ENCODE assay signal across 31 cellular contexts in the genomic region with DNA sequence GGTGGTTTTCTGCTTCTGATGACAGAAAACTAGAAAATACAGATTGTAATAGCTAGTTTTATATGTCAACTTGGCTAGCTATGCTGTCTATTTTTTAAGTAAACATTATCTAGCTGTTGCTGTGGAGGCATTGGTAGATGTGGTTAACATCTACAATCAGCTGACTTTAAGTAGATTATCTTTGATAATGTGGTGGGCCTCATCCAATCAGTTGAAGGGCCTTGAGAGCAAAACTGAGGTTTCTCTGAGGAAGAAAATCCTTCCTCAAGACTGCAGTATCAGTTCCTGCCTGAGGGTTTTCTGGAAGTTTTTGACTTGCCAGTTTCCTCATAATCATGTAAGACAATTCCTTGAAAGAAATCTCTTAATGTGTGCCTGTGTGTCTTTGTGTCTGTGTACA.
A peak's percentile ranks its signal among the peaks of the same experiment; 100 is the strongest.
DNase-seq lines count a peak whose midpoint lies in the region; ATAC-seq, FAIRE-seq and TF ChIP-seq lines count a peak whose summit lies in the region.
"Had no signal": no experiment of that assay in that cellular context is flagged by ENCODE, and none has a peak within 500 bp of the region (broad histone marks: within the 10 kb centered on the region; RNA-seq: fewer than 3 reads in every experiment).

No MANE protein-coding gene starts in this region.

- no peak for TF ChIP-seq RAD21 in K562 (CRISPR knock-in tag; conservative IDR thresholded peaks at IDR 0.05 in 1 of 2, IDR thresholded peaks at IDR 0.05 in 1 of 2)

- POLR2A ChIA-PET in HEK293 (lab: Yijun Ruan, JAX) = no interaction called here
- POLR2A ChIA-PET in K562 (lab: Yijun Ruan, JAX) = no interaction called here

- CTCF ChIA-PET in HEK293 (lab: Yijun Ruan, JAX) = interaction anchor here (0.6 kb wide), 1 partner anchor 60 kb away, joined by 3 read pairs; no protein-coding TSS in a partner anchor
- CTCF ChIA-PET in K562 (lab: Yijun Ruan, JAX; ENCODE audit: low intra/inter-chr PET ratio) = no interaction called here

- H4K20me1 ChIP-seq in K562 (replicated peaks; ENCODE audit: control insufficient read depth, insufficient read depth, low read length) = no peaks in the 10 kb centered on the region
- H4K20me1 ChIP-seq: BLaER1; BLaER1 treated with 17β-estradiol and CSF1 and Interleukin-3, amounts not matched to agents 10 nM and 100 nM had no signal

- H3K4me3 ChIP-seq in HEK293 (ENCODE audit: low read depth, low read length) = no peak overlapping the region
- no peak overlapping the region for H3K4me3 ChIP-seq in K562
- H3K4me3 ChIP-seq: A549; BLaER1; BLaER1 treated with 17β-estradiol and CSF1 and Interleukin-3, amounts not matched to agents 10 nM and 100 nM had no signal

- H3K79me2 ChIP-seq in K562 (ENCODE audit: control insufficient read depth, insufficient read depth, low read length) = no peaks in the 10 kb centered on the region

- H3K9me3 ChIP-seq in HEK293 (ENCODE audit: control insufficient read depth, insufficient read depth, low read depth, low read length) (no peaks in the 10 kb centered on the region), K562 (replicated peaks; ENCODE audit: control insufficient read depth, insufficient read depth, low read depth, low read length) (no peaks in the 10 kb centered on the region)
- H3K9me3 ChIP-seq: A549; BE2C; BLaER1; BLaER1 treated with 17β-estradiol and CSF1 and Interleukin-3, amounts not matched to agents 10 nM and 100 nM; Caco-2 had no signal

- no peak for ATAC-seq in K562
- ATAC-seq: A549; CD8-positive, alpha-beta T cell had no signal

- H3K27ac ChIP-seq in HEK293 (ENCODE audit: extremely low read depth, low read depth, low read length) = no peak overlapping the region
- H3K27ac ChIP-seq in K562 (ENCODE audit: extremely low read depth, low read depth, low read length) = no peak overlapping the region
- H3K27ac ChIP-seq: 22Rv1; A549; BLaER1; BLaER1 treated with 17β-estradiol and CSF1 and Interleukin-3, amounts not matched to agents 10 nM and 100 nM; C4-2B had no signal

- TF ChIP-seq CTCF in HEK293 (tag by site-specific recombination; IDR thresholded peaks at IDR 0.05) (no peak), K562 (IDR thresholded peaks at IDR 0.05 in 2 of 3, conservative IDR thresholded peaks at IDR 0.05 in 1 of 3; ENCODE audit: insufficient read depth in 2 of 3, low read depth in 1 of 3, low read length in 3 of 3) (no peak)

- in situ Hi-C loops in K562 (cut with MboI) = no loop called here

- intact Hi-C loops in K562 (cut with micrococcal nuclease) = no loop called here

- no peaks in the 10 kb centered on the region for H3K4me1 ChIP-seq in HEK293 (ENCODE audit: control insufficient read depth, insufficient read depth, low read length)
- H3K4me1 ChIP-seq in K562 (replicated peaks in 1 of 2; ENCODE audit: control insufficient read depth in 2 of 2, insufficient read depth in 2 of 2, low read length in 2 of 2) = no peaks in the 10 kb centered on the region
- H3K4me1 ChIP-seq: A549; BE2C; BLaER1; BLaER1 treated with 17β-estradiol and CSF1 and Interleukin-3, amounts not matched to agents 10 nM and 100 nM; Caco-2 had no signal

- no TSS peak for BruUV-seq in K562 (replicated peaks; lab: Mats Ljungman, UMichigan)

- no peak overlapping the region for H2AFZ ChIP-seq in K562 (ENCODE audit: low read depth, low read length)

- TF ChIP-seq POLR2A in K562 (conservative IDR thresholded peaks at IDR 0.05) = no peak

- no peak overlapping the region for H3K9ac ChIP-seq in K562 (ENCODE audit: insufficient read depth in 1 of 2, low read depth in 2 of 2, low read length in 2 of 2)
- H3K9ac ChIP-seq: BLaER1; BLaER1 treated with 17β-estradiol and CSF1 and Interleukin-3, amounts not matched to agents 10 nM and 100 nM had no signal

- no peaks in the 10 kb centered on the region for H3K36me3 ChIP-seq in HEK293 (ENCODE audit: control insufficient read depth in 2 of 2, insufficient read depth in 1 of 2, low read length in 2 of 2)
- no peaks in the 10 kb centered on the region for H3K36me3 ChIP-seq in K562 (ENCODE audit: control insufficient read depth, insufficient read depth, low read length)
- H3K36me3 ChIP-seq: BE2C; BLaER1; BLaER1 treated with 17β-estradiol and CSF1 and Interleukin-3, amounts not matched to agents 10 nM and 100 nM had no signal

- no peak for TF ChIP-seq EP300 in K562 (IDR thresholded peaks at IDR 0.05; ENCODE audit: low read length)

- H3K9me1 ChIP-seq in K562 (ENCODE audit: control insufficient read depth, insufficient read depth, low read length) = no peaks in the 10 kb centered on the region

- no peak for DNase-seq in K562 (ENCODE audit: extremely low read depth in 1 of 4, low spot score in 3 of 4)
- no peak for DNase-seq in SK-N-DZ (ENCODE audit: low spot score)
- no peak for DNase-seq in activated CD4-positive, alpha-beta T cell treated with anti-CD3 and anti-CD28 coated beads for 48 hours
- DNase-seq: 8988T; ACHN; AML-193; BE2C; C1 segment of cervical spinal cord; Caco-2; Calu3; CD4-positive, alpha-beta memory T cell; CD4-positive, alpha-beta T cell; CD4-positive, CD25-positive, alpha-beta regulatory T cell; CD8-positive, alpha-beta memory T cell; CD8-positive, alpha-beta T cell; COR-L47; DMS 273 treated with DMSO at 0.1 percent for 48 hours; DMS153; DMS53; DMS79; DMS79 treated with DMSO at 0.1 percent for 48 hours; DND-41; EL had no signal

- H3K4me2 ChIP-seq in K562 (ENCODE audit: insufficient read depth, low read length) = no peak overlapping the region
- H3K4me2 ChIP-seq: A549; BLaER1; BLaER1 treated with 17β-estradiol and CSF1 and Interleukin-3, amounts not matched to agents 10 nM and 100 nM had no signal

- H3K27me3 ChIP-seq in K562 (ENCODE audit: control insufficient read depth in 2 of 2, insufficient read depth in 2 of 2, low read length in 2 of 2) = no peaks in the 10 kb centered on the region
- H3K27me3 ChIP-seq: BE2C; BLaER1; BLaER1 treated with 17β-estradiol and CSF1 and Interleukin-3, amounts not matched to agents 10 nM and 100 nM had no signal

- FAIRE-seq in K562 (lab: Jason Lieb, UNC) = no peak
- FAIRE-seq: A204.1, A549, D721Med had no signal

TF ChIP-seq in HEK293, 187 proteins besides CTCF, POLR2A, EP300 and RAD21:
- TF ChIP-seq ZNF10 (tag by site-specific recombination; IDR thresholded peaks at IDR 0.05) (peak; percentile 86), ZNF394 (tag by site-specific recombination; IDR thresholded peaks at IDR 0.05; ENCODE audit: borderline replicate concordance) (no peak)

TF ChIP-seq in K562, 482 proteins besides CTCF, POLR2A, EP300 and RAD21:
- no peak for TF ChIP-seq BRF1 (IDR thresholded peaks at IDR 0.05; ENCODE audit: borderline replicate concordance, extremely low read depth, insufficient read length)
- TF ChIP-seq ZNF134 (CRISPR knock-in tag; conservative IDR thresholded peaks at IDR 0.05) = peak; percentile 88
